Comparison of ENCODE assay signal across 7 cellular contexts in genomic region chr2:19488009-19488691, GRCh38.
DNase-seq lines count a peak whose midpoint lies in the region; ATAC-seq, FAIRE-seq and TF ChIP-seq lines count a peak whose summit lies in the region.

No MANE protein-coding gene starts in this region.

- BruUV-seq in HepG2 (replicated peaks; lab: Mats Ljungman, UMichigan): no TSS peak

- no peak overlapping the region for H2AFZ ChIP-seq in HepG2 (ENCODE audit: low read length)

- no peak overlapping the region for H3K9ac ChIP-seq in HepG2 (ENCODE audit: insufficient read depth, low read depth, low read length)

- intact Hi-C loops in HepG2 (cut with micrococcal nuclease; ENCODE audit: unreplicated experiment): loop anchor here (1.0 kb wide), 1 partner anchor 17 kb away; no protein-coding TSS in a partner anchor

- DNase-seq in NCI-H460 (ENCODE audit: extremely low read depth, low read depth) (peak; percentile 69), HepG2 (ENCODE audit: low spot score) (peak; percentile 88), NCI-H1105 treated with DMSO at 0.1 percent for 48 hours (lab: John Stamatoyannopoulos, UW) (no peak), hypothalamus (lab: John Stamatoyannopoulos, UW) (no peak), NCI-H82 (lab: John Stamatoyannopoulos, UW) (no peak)

- TF ChIP-seq EP300 in HepG2 (IDR thresholded peaks at IDR 0.05; ENCODE audit: low read depth in 2 of 2, low read length in 2 of 2) (peak in 1 of 2 experiments; percentile 96; a peak in 2 of 4 replicates), HepG2 (CRISPR knock-in tag; IDR thresholded peaks at IDR 0.05; ENCODE audit: borderline replicate concordance) (peak; percentile 97)

- H3K9me3 ChIP-seq in HepG2 (ENCODE audit: low read length): no peaks in the 10 kb centered on the region

- no peaks in the 10 kb centered on the region for H3K79me2 ChIP-seq in HepG2 (ENCODE audit: insufficient read depth, low read length)

- 33% methylated on average over 4 of the region's 4 CpGs for WGBS in HepG2 (ENCODE audit: low lambda C conversion rate)

- no peaks in the 10 kb centered on the region for H3K36me3 ChIP-seq in HepG2 (replicated peaks in 1 of 2; ENCODE audit: control insufficient read depth in 1 of 2, insufficient read depth in 2 of 2, low read length in 2 of 2)

- no peak for TF ChIP-seq CTCF in HepG2 (CRISPR knock-in tag; IDR thresholded peaks at IDR 0.05)

- in situ Hi-C loops in HepG2 (cut with HindIII; ENCODE audit: extremely low pct_ligation_motif_present, low pct_unique_long_range_greater_than_20kb): no loop called here

- H3K4me2 ChIP-seq in HepG2 (ENCODE audit: low read depth, low read length): no peak overlapping the region

- no peak overlapping the region for H3K4me3 ChIP-seq in HepG2 (replicated peaks in 1 of 3; ENCODE audit: insufficient read depth in 1 of 3, low read depth in 2 of 3, low read length in 3 of 3)

- POLR2A ChIA-PET in HepG2 (lab: Yijun Ruan, JAX): interaction anchor here (0.6 to 3.2 kb wide), 3 partner anchors 16 to 129 kb away, joined by 3 to 33 read pairs (median 3); no protein-coding TSS in a partner anchor

- H4K20me1 ChIP-seq in HepG2 (ENCODE audit: insufficient read depth, low read length): no peaks in the 10 kb centered on the region

- no peak overlapping the region for H3K27ac ChIP-seq in HepG2 (ENCODE audit: extremely low read length, insufficient read depth, low read length)

- FAIRE-seq in HepG2 (lab: Jason Lieb, UNC): peak; percentile 52

- CTCF ChIA-PET in HepG2 (lab: Yijun Ruan, JAX; ENCODE audit: low intra/inter-chr PET ratio, low total read pairs): no interaction called here

- H3K4me1 ChIP-seq in HepG2 (ENCODE audit: insufficient read depth, low read length): peaks cover 32% of the 10 kb centered on the region

- H3K27me3 ChIP-seq in HepG2 (ENCODE audit: control insufficient read depth in 1 of 2, insufficient read depth in 2 of 2, low read length in 2 of 2): no peaks in the 10 kb centered on the region

- TF ChIP-seq POLR2A in HepG2 (IDR thresholded peaks at IDR 0.05; ENCODE audit: insufficient read depth in 1 of 2, low read depth in 2 of 2, low read length in 2 of 2): no peak

- ATAC-seq in GM18907 (IDR thresholded peaks at IDR 0.05; ENCODE audit: unreplicated experiment) (peak; percentile 96), HG02798 (IDR thresholded peaks at IDR 0.05; ENCODE audit: poor library complexity, unreplicated experiment) (peak; percentile 72), HepG2 (peak; percentile 84)

- no peak for TF ChIP-seq RAD21 in HepG2 (CRISPR knock-in tag; IDR thresholded peaks at IDR 0.05)

TF ChIP-seq in HepG2, 621 proteins besides CTCF, POLR2A, EP300 and RAD21 (continues in another document):
- TF ChIP-seq FOXA3 (CRISPR knock-in tag; IDR thresholded peaks at IDR 0.05) (peak; percentile 82), TBP (CRISPR knock-in tag; IDR thresholded peaks at IDR 0.05) (no peak), TP53 (CRISPR knock-in tag; conservative IDR thresholded peaks at IDR 0.05) (no peak), ZFX (CRISPR knock-in tag; IDR thresholded peaks at IDR 0.05; ENCODE audit: low read depth) (no peak), KAT8 (CRISPR knock-in tag; IDR thresholded peaks at IDR 0.05) (peak; percentile 28; the same call in 1 of the 2 replicates)
- TF ChIP-seq, protein P1, sequence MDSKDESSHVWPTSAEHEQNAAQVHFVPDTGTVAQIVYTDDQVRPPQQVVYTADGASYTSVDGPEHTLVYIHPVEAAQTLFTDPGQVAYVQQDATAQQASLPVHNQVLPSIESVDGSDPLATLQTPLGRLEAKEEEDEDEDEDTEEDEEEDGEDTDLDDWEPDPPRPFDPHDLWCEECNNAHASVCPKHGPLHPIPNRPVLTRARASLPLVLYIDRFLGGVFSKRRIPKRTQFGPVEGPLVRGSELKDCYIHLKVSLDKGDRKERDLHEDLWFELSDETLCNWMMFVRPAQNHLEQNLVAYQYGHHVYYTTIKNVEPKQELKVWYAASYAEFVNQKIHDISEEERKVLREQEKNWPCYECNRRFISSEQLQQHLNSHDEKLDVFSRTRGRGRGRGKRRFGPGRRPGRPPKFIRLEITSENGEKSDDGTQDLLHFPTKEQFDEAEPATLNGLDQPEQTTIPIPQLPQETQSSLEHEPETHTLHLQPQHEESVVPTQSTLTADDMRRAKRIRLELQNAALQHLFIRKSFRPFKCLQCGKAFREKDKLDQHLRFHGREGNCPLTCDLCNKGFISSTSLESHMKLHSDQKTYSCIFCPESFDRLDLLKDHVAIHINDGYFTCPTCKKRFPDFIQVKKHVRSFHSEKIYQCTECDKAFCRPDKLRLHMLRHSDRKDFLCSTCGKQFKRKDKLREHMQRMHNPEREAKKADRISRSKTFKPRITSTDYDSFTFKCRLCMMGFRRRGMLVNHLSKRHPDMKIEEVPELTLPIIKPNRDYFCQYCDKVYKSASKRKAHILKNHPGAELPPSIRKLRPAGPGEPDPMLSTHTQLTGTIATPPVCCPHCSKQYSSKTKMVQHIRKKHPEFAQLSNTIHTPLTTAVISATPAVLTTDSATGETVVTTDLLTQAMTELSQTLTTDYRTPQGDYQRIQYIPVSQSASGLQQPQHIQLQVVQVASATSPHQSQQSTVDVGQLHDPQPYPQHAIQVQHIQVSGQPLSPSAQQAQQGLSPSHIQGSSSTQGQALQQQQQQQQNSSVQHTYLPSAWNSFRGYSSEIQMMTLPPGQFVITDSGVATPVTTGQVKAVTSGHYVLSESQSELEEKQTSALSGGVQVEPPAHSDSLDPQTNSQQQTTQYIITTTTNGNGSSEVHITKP (CRISPR knock-in tag; IDR thresholded peaks at IDR 0.05; ENCODE audit: low read depth): peak; percentile 63; the same call in 1 of the 2 replicates
- TF ChIP-seq, protein P2, sequence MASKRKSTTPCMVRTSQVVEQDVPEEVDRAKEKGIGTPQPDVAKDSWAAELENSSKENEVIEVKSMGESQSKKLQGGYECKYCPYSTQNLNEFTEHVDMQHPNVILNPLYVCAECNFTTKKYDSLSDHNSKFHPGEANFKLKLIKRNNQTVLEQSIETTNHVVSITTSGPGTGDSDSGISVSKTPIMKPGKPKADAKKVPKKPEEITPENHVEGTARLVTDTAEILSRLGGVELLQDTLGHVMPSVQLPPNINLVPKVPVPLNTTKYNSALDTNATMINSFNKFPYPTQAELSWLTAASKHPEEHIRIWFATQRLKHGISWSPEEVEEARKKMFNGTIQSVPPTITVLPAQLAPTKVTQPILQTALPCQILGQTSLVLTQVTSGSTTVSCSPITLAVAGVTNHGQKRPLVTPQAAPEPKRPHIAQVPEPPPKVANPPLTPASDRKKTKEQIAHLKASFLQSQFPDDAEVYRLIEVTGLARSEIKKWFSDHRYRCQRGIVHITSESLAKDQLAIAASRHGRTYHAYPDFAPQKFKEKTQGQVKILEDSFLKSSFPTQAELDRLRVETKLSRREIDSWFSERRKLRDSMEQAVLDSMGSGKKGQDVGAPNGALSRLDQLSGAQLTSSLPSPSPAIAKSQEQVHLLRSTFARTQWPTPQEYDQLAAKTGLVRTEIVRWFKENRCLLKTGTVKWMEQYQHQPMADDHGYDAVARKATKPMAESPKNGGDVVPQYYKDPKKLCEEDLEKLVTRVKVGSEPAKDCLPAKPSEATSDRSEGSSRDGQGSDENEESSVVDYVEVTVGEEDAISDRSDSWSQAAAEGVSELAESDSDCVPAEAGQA (IDR thresholded peaks at IDR 0.05; ENCODE audit: low read depth): no peak
- TF ChIP-seq, protein P2 (CRISPR knock-in tag; IDR thresholded peaks at IDR 0.05; ENCODE audit: borderline replicate concordance): no peak

Comparison
In these comparisons a context has a peak if more than half of its experiments do, and no peak if none do; other contexts are left out.
1. DNase-seq: peak in NCI-H460 (single experiment) and HepG2 (single experiment); none in NCI-H1105 treated with DMSO at 0.1 percent for 48 hours (single experiment), hypothalamus (0 of 51) and NCI-H82 (single experiment).
2. Peak in every context shown above with its lines, with median percentiles within 50 percentile points of each other: ATAC-seq.